7 cellular contexts compared by ENCODE assay signal in the genomic region with DNA sequence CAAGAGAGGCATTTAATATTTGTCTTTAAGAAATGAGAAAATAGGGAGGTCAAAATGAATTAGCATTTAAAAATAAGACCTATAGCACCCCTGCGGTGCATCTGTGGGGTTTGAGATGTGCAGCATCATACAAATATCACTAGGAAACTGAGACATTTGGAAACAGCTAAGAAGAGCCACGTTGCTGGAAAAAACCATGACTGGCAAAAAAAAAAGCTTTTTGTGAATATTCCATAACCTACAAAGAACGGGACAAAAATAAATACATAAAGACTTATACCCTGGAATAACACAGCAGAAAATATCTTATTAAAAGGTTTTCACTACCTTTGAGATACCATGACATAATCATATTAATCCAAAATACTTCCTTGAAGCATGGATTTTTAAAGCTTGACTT.
"Had no signal": no experiment of that assay in that cellular context is flagged by ENCODE, and none has a peak within 500 bp of the region (broad histone marks: within the 10 kb centered on the region; RNA-seq: fewer than 3 reads in every experiment).

No MANE protein-coding gene starts in this region.

- H3K9me3 Mint-ChIP-seq: GM23338, H9 had no signal

- ATAC-seq: GM23338, K562 had no signal

- H3K4me3 Mint-ChIP-seq: GM23338, H9 had no signal

- H3K27ac Mint-ChIP-seq: GM23338, H9 had no signal

- FAIRE-seq: H1, H54, HTR-8/SVneo, K562 had no signal

- H3K4me2 ChIP-seq: GM23338 had no signal

- H2AFZ ChIP-seq: GM23338 had no signal

- DNase-seq: H9, HCEC 1CT had no signal

- H3K4me3 ChIP-seq: GM23338, K562 had no signal
